In the genomic region with DNA sequence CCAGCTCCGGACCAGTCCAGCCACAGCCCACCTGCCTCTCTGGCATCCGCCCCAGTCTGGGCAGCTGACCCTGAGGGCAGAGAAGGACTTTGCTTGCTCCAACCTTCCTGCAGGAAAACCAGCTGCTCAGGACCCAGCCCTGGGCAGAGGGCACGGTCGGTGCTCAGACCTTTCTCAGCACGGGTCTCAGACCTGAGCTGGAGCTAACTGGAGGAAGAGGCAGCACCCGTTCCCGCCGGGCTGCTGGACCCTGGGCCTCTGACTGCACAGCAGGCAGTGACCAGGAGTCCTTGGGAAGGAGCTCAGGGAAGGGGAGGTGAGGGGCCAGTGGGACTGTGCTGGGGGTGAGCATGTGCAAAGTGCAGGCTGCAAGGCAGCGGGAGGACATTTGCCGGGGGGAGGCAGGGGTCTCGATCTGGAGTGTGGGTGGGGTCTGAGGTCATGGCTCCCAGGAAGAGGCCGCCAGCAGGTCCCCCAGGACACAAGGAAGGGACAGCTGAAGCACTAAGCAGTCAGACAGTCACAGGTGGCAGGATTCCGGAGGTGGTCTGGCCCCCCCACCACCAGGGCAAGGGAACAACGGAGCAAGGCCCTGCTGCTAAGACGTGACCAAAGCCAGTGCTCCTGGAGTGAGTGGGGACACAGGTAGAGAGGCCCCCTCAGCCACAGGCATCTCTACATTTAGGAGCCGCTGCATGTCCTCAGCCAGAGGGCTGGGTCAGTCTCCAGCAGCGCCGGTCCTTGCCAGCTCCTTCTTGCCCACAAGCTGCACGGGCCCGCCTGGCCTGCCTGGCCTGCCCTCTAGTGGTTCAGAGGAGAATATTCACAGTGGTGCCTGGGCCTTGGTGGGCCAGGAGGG, we compare ENCODE assay signal across 8 cellular contexts. TPM values are rescaled to one million over a fixed set of nuclear protein-coding genes. Genes with fewer than 3 reads are reported as not detected.
A peak's percentile ranks its signal among the peaks of the same experiment; 100 is the strongest.
DNase-seq lines count a peak whose midpoint lies in the region; ATAC-seq and TF ChIP-seq lines count a peak whose summit lies in the region.

No MANE protein-coding gene starts in this region.

- H3K27me3 Mint-ChIP-seq in CD4-positive, CD25-positive, alpha-beta regulatory T cell, result peaks cover 6% of the 10 kb centered on the region

- H3K36me3 ChIP-seq in CD4-positive, CD25-positive, alpha-beta regulatory T cell (ENCODE audit: control insufficient read depth, insufficient read depth, low read length), result peaks cover 73% of the 10 kb centered on the region
- H3K36me3 ChIP-seq in Panc1 (ENCODE audit: control insufficient read depth, insufficient read depth, low read length) (peaks cover 7% of the 10 kb centered on the region), left ventricle myocardium inferior (peaks cover 24% of the 10 kb centered on the region)

- no peaks in the 10 kb centered on the region for H3K9me3 Mint-ChIP-seq in CD4-positive, CD25-positive, alpha-beta regulatory T cell

- H3K27me3 ChIP-seq in CD4-positive, CD25-positive, alpha-beta regulatory T cell (ENCODE audit: control insufficient read depth, insufficient read depth, low read length), result no peaks in the 10 kb centered on the region
- H3K27me3 ChIP-seq in Panc1 (ENCODE audit: control insufficient read depth, insufficient read depth, low read length) (no peaks in the 10 kb centered on the region), left ventricle myocardium inferior (ENCODE audit: low read depth) (no peaks in the 10 kb centered on the region)

- BruUV-seq in Panc1 (replicated peaks; lab: Mats Ljungman, UMichigan), result no TSS peak

- no peaks in the 10 kb centered on the region for H3K9me3 ChIP-seq in CD4-positive, CD25-positive, alpha-beta regulatory T cell (ENCODE audit: control insufficient read depth in 2 of 2, low read length in 2 of 2)
- H3K9me3 ChIP-seq in Panc1 (ENCODE audit: control insufficient read depth, insufficient read depth, low read depth, low read length) (no peaks in the 10 kb centered on the region), left ventricle myocardium inferior (replicated peaks) (no peaks in the 10 kb centered on the region)

- TF ChIP-seq CTCF in Panc1 (IDR thresholded peaks at IDR 0.05), result peak; percentile 85
- peak; percentile 91 for TF ChIP-seq CTCF in left ventricle myocardium inferior (IDR thresholded peaks at IDR 0.05; ENCODE audit: borderline replicate concordance)

- H3K27ac ChIP-seq in CD4-positive, CD25-positive, alpha-beta regulatory T cell (ENCODE audit: insufficient read depth, low read length, poor library complexity, severe bottlenecking), result no peak overlapping the region
- H3K27ac ChIP-seq in Panc1 (ENCODE audit: low read length) (peak overlapping the region; percentile 93), left ventricle myocardium inferior (replicated peaks) (peak overlapping the region; percentile 38)

- H3K27ac Mint-ChIP-seq in CD4-positive, CD25-positive, alpha-beta regulatory T cell, result peak overlapping the region; percentile 23 to 87 (median 38)

- H3K36me3 Mint-ChIP-seq in CD4-positive, CD25-positive, alpha-beta regulatory T cell, result peaks cover 26% of the 10 kb centered on the region

- intact Hi-C loops in Panc1 (cut with micrococcal nuclease; ENCODE audit: unreplicated experiment) (loop anchor here (5.0 kb wide), 2 partner anchors 35 to 95 kb away; no protein-coding TSS in a partner anchor), left ventricle myocardium inferior (cut with micrococcal nuclease) (loop anchor here (5.0 to 10.0 kb wide), 2 partner anchors 90 to 172 kb away; no protein-coding TSS in a partner anchor)

- CTCF ChIA-PET in Panc1 (lab: Charles Lee), result interaction anchor here (0.6 to 1.0 kb wide), 3 partner anchors 57 to 131 kb away, joined by 3 to 5 read pairs (median 3); no protein-coding TSS in a partner anchor

- in situ Hi-C loops in Panc1 (cut with HindIII; ENCODE audit: low pct_unique_long_range_greater_than_20kb, low sequenced_read_pairs), result loop anchor here (25.0 kb wide), 1 partner anchor 145 kb away; no protein-coding TSS in a partner anchor

- no peak overlapping the region for H3K4me3 ChIP-seq in CD4-positive, CD25-positive, alpha-beta regulatory T cell (ENCODE audit: low read depth, low read length)
- H3K4me3 ChIP-seq in Panc1 (ENCODE audit: low read depth in 2 of 2, low read length in 2 of 2), result no peak overlapping the region
- no peak overlapping the region for H3K4me3 ChIP-seq in left ventricle myocardium inferior

- peaks cover 0 to 46% (median 22%) of the 10 kb centered on the region in 4 donors for H3K4me1 Mint-ChIP-seq in CD4-positive, CD25-positive, alpha-beta regulatory T cell

- POLR2A ChIA-PET in Panc1 (lab: Charles Lee), result interaction anchor here (0.6 kb wide), 1 partner anchor 56 kb away, joined by 5 read pairs; no protein-coding TSS in a partner anchor

- peaks cover 22% of the 10 kb centered on the region for H3K4me1 ChIP-seq in CD4-positive, CD25-positive, alpha-beta regulatory T cell (ENCODE audit: control insufficient read depth, insufficient read depth, low read length, poor library complexity, severe bottlenecking)
- H3K4me1 ChIP-seq in Panc1 (ENCODE audit: control insufficient read depth, insufficient read depth, low read length) (peaks cover 70% of the 10 kb centered on the region), left ventricle myocardium inferior (peaks cover 57% of the 10 kb centered on the region)

- DNase-seq in CD4-positive, CD25-positive, alpha-beta regulatory T cell, result peak; percentile 33 to 58 (median 55)
- DNase-seq in HCEC 1CT, result peak; percentile 59
- no peak for DNase-seq in Panc1 (ENCODE audit: low read depth, low spot score)
- DNase-seq in amniotic epithelial cell (ENCODE audit: low read depth), result peak; percentile 43
- peak; percentile 71 for DNase-seq in left ventricle myocardium inferior
- peak; percentile 38 for DNase-seq in renal cortical epithelial cell (ENCODE audit: low read depth)
- DNase-seq in GF-D8 (lab: John Stamatoyannopoulos, UW), result no peak

- ATAC-seq in CD4-positive, CD25-positive, alpha-beta regulatory T cell (ENCODE audit: low read depth in 2 of 2), result peak; percentile 22 to 40
- ATAC-seq in Panc1 (0 out of 2 replicates have a peak, but pooled peaks have one; percentile 6), GM19324 (IDR thresholded peaks at IDR 0.05; ENCODE audit: low FRiP score, unreplicated experiment) (no peak)

- H3K4me3 Mint-ChIP-seq in CD4-positive, CD25-positive, alpha-beta regulatory T cell, result peak overlapping the region in 2 of 4 donors; percentile 69 to 71

RNA-seq across cellular contexts. Expression of a gene that starts 4.7 kb away (rescaled TPM):
- total RNA-seq in CD4-positive, CD25-positive, alpha-beta regulatory T cell, result 35.7 TPM
- 10 to 100 TPM; 27.5 to 30.6 (median 29.7) TPM for polyA plus RNA-seq in CD4-positive, CD25-positive, alpha-beta regulatory T cell
- total RNA-seq in Panc1 (2021; ENCODE audit: unreplicated experiment) (58.7 TPM), left ventricle myocardium inferior (14.0 TPM), renal cortical epithelial cell (6.4 and 7.1 TPM in 2 replicates)
- 51.1 TPM for polyA plus RNA-seq in Panc1 (2012; ENCODE audit: insufficient read length)

RNA-seq across cellular contexts. Expression of a gene that starts 11.8 kb away (rescaled TPM):
- total RNA-seq in CD4-positive, CD25-positive, alpha-beta regulatory T cell, result 3.3 TPM
- polyA plus RNA-seq in CD4-positive, CD25-positive, alpha-beta regulatory T cell, result 1 to 10 TPM in 1 of 4 donors, under 1 TPM in 2, not detected in 1; 0.22 to 1.1 (median 0.81) TPM
- 7.8 TPM for total RNA-seq in Panc1 (2021; ENCODE audit: unreplicated experiment)
- polyA plus RNA-seq in Panc1 (2012; ENCODE audit: insufficient read length), result 10.9 TPM
- total RNA-seq in left ventricle myocardium inferior, result 0.85 TPM
- total RNA-seq in renal cortical epithelial cell, result 0.65 and 2.1 TPM in 2 replicates

RNA-seq across cellular contexts. Expression of a gene that starts 25.5 kb away (rescaled TPM):
- total RNA-seq in CD4-positive, CD25-positive, alpha-beta regulatory T cell, result 31.6 TPM
- polyA plus RNA-seq in CD4-positive, CD25-positive, alpha-beta regulatory T cell, result 10 to 100 TPM; 23.1 to 23.8 (median 23.7) TPM
- total RNA-seq in Panc1 (2021; ENCODE audit: unreplicated experiment) (38.0 TPM), left ventricle myocardium inferior (31.3 TPM), renal cortical epithelial cell (31.8 and 33.0 TPM in 2 replicates)
- 69.5 TPM for polyA plus RNA-seq in Panc1 (2012; ENCODE audit: insufficient read length)

RNA-seq across cellular contexts. Expression of a gene that starts 38.4 kb away (rescaled TPM):
- total RNA-seq in CD4-positive, CD25-positive, alpha-beta regulatory T cell, result 402 TPM
- polyA plus RNA-seq in CD4-positive, CD25-positive, alpha-beta regulatory T cell, result 100 to 1,000 TPM; 140 to 190 (median 177) TPM
- total RNA-seq in Panc1 (2021; ENCODE audit: unreplicated experiment) (361 TPM), left ventricle myocardium inferior (20.7 TPM), renal cortical epithelial cell (5.0 and 39.1 TPM in 2 replicates)
- polyA plus RNA-seq in Panc1 (2012; ENCODE audit: insufficient read length), result 215 TPM

RNA-seq across cellular contexts. Expression of a gene that starts 43.0 kb away (rescaled TPM):
- total RNA-seq in CD4-positive, CD25-positive, alpha-beta regulatory T cell, result 136 TPM
- 10 to 100 TPM; 43.7 to 50.5 (median 47.9) TPM for polyA plus RNA-seq in CD4-positive, CD25-positive, alpha-beta regulatory T cell
- total RNA-seq in Panc1 (2021; ENCODE audit: unreplicated experiment) (50.2 TPM), left ventricle myocardium inferior (48.4 TPM), renal cortical epithelial cell (23.1 and 30.5 TPM in 2 replicates)
- 98.1 TPM for polyA plus RNA-seq in Panc1 (2012; ENCODE audit: insufficient read length)

Comparison
In these comparisons a context has a peak if more than half of its experiments do, and no peak if none do; other contexts are left out.
1. DNase-seq: peak in CD4-positive, CD25-positive, alpha-beta regulatory T cell (3 of 3), HCEC 1CT (single experiment), amniotic epithelial cell (single experiment), left ventricle myocardium inferior (single experiment) and renal cortical epithelial cell (single experiment); none in Panc1 (single experiment) and GF-D8 (single experiment).